24 cellular contexts compared by ENCODE assay signal in the genomic region with DNA sequence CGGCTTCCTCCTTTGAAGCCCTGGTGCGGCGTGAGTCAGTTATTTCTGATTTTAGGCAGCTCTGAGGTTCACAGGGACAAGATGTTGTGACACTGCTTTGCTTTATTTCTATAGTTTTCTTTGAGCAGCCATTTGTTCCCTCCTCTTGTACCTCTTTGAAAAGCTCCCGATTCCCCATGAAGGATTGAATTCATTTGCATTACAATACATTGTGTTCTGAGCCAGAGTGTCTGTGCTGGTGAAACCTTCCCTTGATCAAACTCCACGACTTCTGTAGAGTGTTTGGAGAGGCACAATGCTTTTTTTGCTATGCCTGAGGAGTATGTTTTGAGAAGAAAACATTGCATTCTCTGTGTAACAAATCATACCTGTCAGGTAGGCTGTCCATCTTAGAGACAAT.
"Had no signal": no experiment of that assay in that cellular context is flagged by ENCODE, and none has a peak within 500 bp of the region (broad histone marks: within the 10 kb centered on the region; RNA-seq: fewer than 3 reads in every experiment).

No MANE protein-coding gene starts in this region.

- H3K4me1 Mint-ChIP-seq: activated CD4-positive, alpha-beta T cell treated with anti-CD3 and anti-CD28 coated beads for 36 hours; memory B cell; naive B cell; stimulated activated naive CD8-positive, alpha-beta T cell treated with anti-CD3 and anti-CD28 coated beads, Interleukin-15, amount 100 ng/mL, for 72 hours had no signal

- ATAC-seq: activated CD4-positive, alpha-beta T cell treated with anti-CD3 and anti-CD28 coated beads for 36 hours; foreskin keratinocyte; mucosa of descending colon; pancreas; sciatic nerve; stimulated activated naive CD8-positive, alpha-beta T cell treated with anti-CD3 and anti-CD28 coated beads, Interleukin-15, amount 100 ng/mL, for 72 hours had no signal

- H3K4me3 Mint-ChIP-seq: activated CD4-positive, alpha-beta memory T cell treated with anti-CD3 and anti-CD28 coated beads for 36 hours; activated CD4-positive, alpha-beta T cell treated with anti-CD3 and anti-CD28 coated beads for 36 hours; activated naive CD8-positive, alpha-beta T cell; activated T-helper 1 cell treated with anti-CD3 and anti-CD28 coated beads, Interleukin-12 subunit alpha, Interleukin-12 subunit beta, Interleukin-2, Interleukin-4 antibody, amounts not matched to agents 30 ng/mL and 10 ng/mL and 1 ng/mL, durations not matched to agents 14 hours and 24 hours and 36 hours; memory B cell; naive B cell; stimulated activated naive CD8-positive, alpha-beta T cell treated with anti-CD3 and anti-CD28 coated beads, Interleukin-15, amount 100 ng/mL, for 72 hours had no signal

- H3K4me1 ChIP-seq: foreskin keratinocyte, pancreas, suprapubic skin, vagina had no signal

- FAIRE-seq: pancreas, TTC549 had no signal

- DNase-seq: activated CD4-positive, alpha-beta memory T cell treated with anti-CD3 and anti-CD28 coated beads for 36 hours; activated CD4-positive, alpha-beta T cell treated with anti-CD3 and anti-CD28 coated beads for 36 hours; activated T-cell treated with anti-CD3 and anti-CD28 coated beads for 4 hours; dermis blood vessel endothelial cell; foreskin keratinocyte; glutamatergic neuron; hippocampal formation; mucosa of descending colon; naive B cell; pancreas; stimulated activated CD4-positive, alpha-beta T cell treated with anti-CD3 and anti-CD28 coated beads, Interleukin-4, amount 100 ng/mL, for 1 hour; stimulated activated naive CD8-positive, alpha-beta T cell treated with anti-CD3 and anti-CD28 coated beads, Interleukin-15, amount 100 ng/mL, for 72 hours; trophoblast cell had no signal

- H3K36me3 Mint-ChIP-seq: activated CD4-positive, alpha-beta memory T cell treated with anti-CD3 and anti-CD28 coated beads for 36 hours; activated naive CD8-positive, alpha-beta T cell; memory B cell; naive B cell had no signal

- H3K27me3 ChIP-seq: foreskin keratinocyte, neutrophil, pancreas, vagina had no signal

- H3K9me3 Mint-ChIP-seq: activated CD4-positive, alpha-beta memory T cell treated with anti-CD3 and anti-CD28 coated beads for 36 hours; activated T-helper 1 cell treated with anti-CD3 and anti-CD28 coated beads, Interleukin-12 subunit alpha, Interleukin-12 subunit beta, Interleukin-2, Interleukin-4 antibody, amounts not matched to agents 30 ng/mL and 10 ng/mL and 1 ng/mL, durations not matched to agents 14 hours and 24 hours and 36 hours; memory B cell had no signal

- H3K36me3 ChIP-seq: cardiac muscle cell, neutrophil, pancreas, suprapubic skin, vagina had no signal

- H3K4me2 ChIP-seq: smooth muscle cell had no signal

- H3K27ac ChIP-seq: cardiac muscle cell, epithelial cell of prostate, foreskin keratinocyte, neutrophil, pancreas, suprapubic skin, vagina had no signal

- H3K4me3 ChIP-seq: cardiac muscle cell, mucosa of descending colon, pancreas, smooth muscle cell, suprapubic skin, vagina had no signal

- H3K27ac Mint-ChIP-seq: activated CD4-positive, alpha-beta memory T cell treated with anti-CD3 and anti-CD28 coated beads for 36 hours; activated CD4-positive, alpha-beta T cell treated with anti-CD3 and anti-CD28 coated beads for 36 hours; activated naive CD8-positive, alpha-beta T cell; activated T-helper 1 cell treated with anti-CD3 and anti-CD28 coated beads, Interleukin-12 subunit alpha, Interleukin-12 subunit beta, Interleukin-2, Interleukin-4 antibody, amounts not matched to agents 30 ng/mL and 10 ng/mL and 1 ng/mL, durations not matched to agents 14 hours and 24 hours and 36 hours; memory B cell; naive B cell; stimulated activated naive CD8-positive, alpha-beta T cell treated with anti-CD3 and anti-CD28 coated beads, Interleukin-15, amount 100 ng/mL, for 72 hours had no signal

- H3K9me3 ChIP-seq: mucosa of descending colon, neutrophil, pancreas, suprapubic skin, vagina had no signal

- H3K27me3 Mint-ChIP-seq: activated CD4-positive, alpha-beta memory T cell treated with anti-CD3 and anti-CD28 coated beads for 36 hours; activated naive CD8-positive, alpha-beta T cell; memory B cell; naive B cell; stimulated activated naive CD8-positive, alpha-beta T cell treated with anti-CD3 and anti-CD28 coated beads, Interleukin-15, amount 100 ng/mL, for 72 hours had no signal
